19 cellular contexts compared by ENCODE assay signal in genomic region chr10:49509904-49510303, GRCh38.
"Had no signal": no experiment of that assay in that cellular context is flagged by ENCODE, and none has a peak within 500 bp of the region (broad histone marks: within the 10 kb centered on the region; RNA-seq: fewer than 3 reads in every experiment).

No MANE protein-coding gene starts in this region.

- ATAC-seq: HepG2, Panc1, PC-3 had no signal

- DNase-seq: IMR-90; Karpas-422; KG1; MG63; NCI-H1092 treated with DMSO at 0.1 percent for 48 hours; NCI-H1436; NCI-H187; NCI-H2029 treated with DMSO at 0.1 percent for 48 hours; NCI-H2171 treated with DMSO at 0.1 percent for 48 hours; NCI-H524; NCI-H526 treated with DMSO at 0.1 percent for 48 hours; NCI-H748 treated with DMSO at 0.1 percent for 48 hours; NK-92 treated with Interleukin-12 subunit alpha and Interleukin-12 subunit beta, amount 100 ng/mL, for 24 hours; PC-3; SHP77; SK-N-SH had no signal

- H3K27ac ChIP-seq: RWPE1 had no signal

- H3K9me3 ChIP-seq: MG63, SK-N-SH had no signal

- H3K27me3 ChIP-seq: MG63 had no signal

- H3K4me3 ChIP-seq: MG63 had no signal
